In genomic region chr5:55533806-55534435, GRCh38 we compare ENCODE assay signal across 8 cellular contexts. TPM values are rescaled to one million over a fixed set of nuclear protein-coding genes. Genes with fewer than 3 reads are reported as not detected.
DNase-seq lines count a peak whose midpoint lies in the region; ATAC-seq lines count a peak whose summit lies in the region.

No MANE protein-coding gene starts in this region.

- H3K36me3 ChIP-seq in ectodermal cell (ENCODE audit: control insufficient read depth, insufficient read depth, low read length): no peaks in the 10 kb centered on the region

- H3K4me3 ChIP-seq in ectodermal cell (ENCODE audit: insufficient read depth, low read depth, low read length): peak overlapping the region; percentile 85

- peaks cover 6% of the 10 kb centered on the region for H3K4me1 ChIP-seq in ectodermal cell (ENCODE audit: control insufficient read depth, insufficient read depth, low read length)

- ATAC-seq in GM19438 (IDR thresholded peaks at IDR 0.05; ENCODE audit: low read depth, unreplicated experiment) (peak; percentile 41), HG03439 (IDR thresholded peaks at IDR 0.05; ENCODE audit: unreplicated experiment) (peak; percentile 35)

- H3K27me3 ChIP-seq in ectodermal cell (ENCODE audit: control insufficient read depth, insufficient read depth, low read length, poor library complexity, severe bottlenecking): no peaks in the 10 kb centered on the region

- DNase-seq in DMS53 treated with DMSO at 0.1 percent for 48 hours (lab: John Stamatoyannopoulos, UW; ENCODE audit: unreplicated experiment) (peak; percentile 43), RPMI7951 (ENCODE audit: low read depth) (peak; percentile 50), medulla oblongata (ENCODE audit: extremely low spot score) (peak; percentile 50), ureter (ENCODE audit: low spot score) (peak; percentile 53), cerebellar nuclear complex (lab: John Stamatoyannopoulos, UW) (no peak)

- 4 to 6% methylated on average over 22 of the region's 22 CpGs for WGBS in ectodermal cell, 2 experiments

- no peaks in the 10 kb centered on the region for H3K9me3 ChIP-seq in ectodermal cell (ENCODE audit: control insufficient read depth, low read length)

- peak overlapping the region; percentile 86 for H3K27ac ChIP-seq in ectodermal cell (ENCODE audit: insufficient read depth, low read depth, low read length, poor library complexity, severe bottlenecking)

RNA-seq across cellular contexts. Expression of gene PLPP1, which starts 0.8 kb away (rescaled TPM):
- total RNA-seq in RPMI7951 (2014; rRNA removed; shearing (Covaris generic)): 26.7 and 30.3 TPM in 2 replicates
- polyA plus RNA-seq in ectodermal cell (2013, experiment 1 of 4): 18.1 TPM
- 15.9 TPM for polyA plus RNA-seq in ectodermal cell (2013, experiment 2 of 4)
- polyA plus RNA-seq in ectodermal cell (2013, experiment 3 of 4): 19.1 TPM
- 20.3 TPM for polyA plus RNA-seq in ectodermal cell (2013, experiment 4 of 4)
- 180 TPM for total RNA-seq in ureter

Comparison
In these comparisons a context has a peak if more than half of its experiments do, and no peak if none do; other contexts are left out.
1. DNase-seq: peak in DMS53 treated with DMSO at 0.1 percent for 48 hours (single experiment), RPMI7951 (single experiment), medulla oblongata (single experiment) and ureter (single experiment); none in cerebellar nuclear complex (0 of 2).